In genomic region chr5:170312666-170313065, GRCh38 we compare ENCODE assay signal across 8 cellular contexts. TPM values are rescaled to one million over a fixed set of nuclear protein-coding genes. Genes with fewer than 3 reads are reported as not detected.
DNase-seq lines count a peak whose midpoint lies in the region; ATAC-seq and TF ChIP-seq lines count a peak whose summit lies in the region.

No MANE protein-coding gene starts in this region.

- peaks cover 0 to 2% of the 10 kb centered on the region in 2 donors for H3K36me3 Mint-ChIP-seq in CD14-positive monocyte

- H3K27ac Mint-ChIP-seq in CD14-positive monocyte, result peak overlapping the region; percentile 97 to 100 (median 98)

- in situ Hi-C loops in GM13976 (cut with MboI; ENCODE audit: low sequenced_read_pairs, unreplicated experiment), result no loop called here

- H3K4me1 Mint-ChIP-seq in CD14-positive monocyte, result peaks cover 79% of the 10 kb centered on the region

- peaks cover 0 to 6% (median 2%) of the 10 kb centered on the region in 3 donors for H3K27me3 Mint-ChIP-seq in CD14-positive monocyte (ENCODE audit: low read depth in 3 of 3)

- TF ChIP-seq CTCF in CD14-positive monocyte (IDR thresholded peaks at IDR 0.05) (no peak), GM13976 (IDR thresholded peaks at IDR 0.05; ENCODE audit: borderline replicate concordance, control extremely low read depth, extremely low read depth, insufficient read depth, missing control alignments) (no peak)

- ATAC-seq in HG02642 (IDR thresholded peaks at IDR 0.05; ENCODE audit: poor library complexity, unreplicated experiment), result peak; percentile 64
- no peak for ATAC-seq in SK-N-SH treated with all-trans-retinoic acid at 6 μM for 48 hours

- H3K9me3 Mint-ChIP-seq in CD14-positive monocyte, result peaks cover 0 to 2% (median 0%) of the 10 kb centered on the region in 7 donors

- DNase-seq in CD14-positive monocyte (ENCODE audit: low spot score), result peak; percentile 97
- peak; percentile 71 for DNase-seq in T-helper 22 cell (ENCODE audit: low read depth)
- DNase-seq in central memory CD4-positive, alpha-beta T cell, result peak; percentile 59
- DNase-seq in stimulated activated CD4-positive, alpha-beta T cell treated with anti-CD3 and anti-CD28 coated beads, Interleukin-15, amount 100 ng/mL, for 24 hours, result peak; percentile 80
- no peak for DNase-seq in GM13976 (ENCODE audit: low spot score)
- no peak for DNase-seq in NCI-H146 treated with DMSO at 0.1 percent for 48 hours (lab: John Stamatoyannopoulos, UW; ENCODE audit: unreplicated experiment)

- H3K4me3 Mint-ChIP-seq in CD14-positive monocyte, result peak overlapping the region; percentile 71 to 87

- intact Hi-C loops in CD14-positive monocyte (cut with micrococcal nuclease), result loop anchor here in 1 of 2 donors (2.0 kb wide), 2 partner anchors 16 to 18 kb away; partner anchors contain the start of gene LCP2

TF ChIP-seq in SK-N-SH treated with all-trans-retinoic acid at 6 μM for 48 hours, 23 proteins besides CTCF, POLR2A, EP300 and RAD21:
- no peak for TF ChIP-seq ESRRG (CRISPR knock-in tag; IDR thresholded peaks at IDR 0.05)
- TF ChIP-seq, protein P1, sequence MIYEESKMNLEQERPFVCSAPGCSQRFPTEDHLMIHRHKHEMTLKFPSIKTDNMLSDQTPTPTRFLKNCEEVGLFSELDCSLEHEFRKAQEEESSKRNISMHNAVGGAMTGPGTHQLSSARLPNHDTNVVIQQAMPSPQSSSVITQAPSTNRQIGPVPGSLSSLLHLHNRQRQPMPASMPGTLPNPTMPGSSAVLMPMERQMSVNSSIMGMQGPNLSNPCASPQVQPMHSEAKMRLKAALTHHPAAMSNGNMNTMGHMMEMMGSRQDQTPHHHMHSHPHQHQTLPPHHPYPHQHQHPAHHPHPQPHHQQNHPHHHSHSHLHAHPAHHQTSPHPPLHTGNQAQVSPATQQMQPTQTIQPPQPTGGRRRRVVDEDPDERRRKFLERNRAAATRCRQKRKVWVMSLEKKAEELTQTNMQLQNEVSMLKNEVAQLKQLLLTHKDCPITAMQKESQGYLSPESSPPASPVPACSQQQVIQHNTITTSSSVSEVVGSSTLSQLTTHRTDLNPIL (CRISPR knock-in tag; IDR thresholded peaks at IDR 0.05; ENCODE audit: low read depth), result no peak
- TF ChIP-seq ZFP30 (CRISPR knock-in tag; IDR thresholded peaks at IDR 0.05), result no peak
- TF ChIP-seq ZC3H10 (CRISPR knock-in tag; IDR thresholded peaks at IDR 0.05), result no peak
- no peak for TF ChIP-seq POU6F1 (CRISPR knock-in tag; IDR thresholded peaks at IDR 0.05; ENCODE audit: borderline replicate concordance, low read depth)
- TF ChIP-seq, protein P2, sequence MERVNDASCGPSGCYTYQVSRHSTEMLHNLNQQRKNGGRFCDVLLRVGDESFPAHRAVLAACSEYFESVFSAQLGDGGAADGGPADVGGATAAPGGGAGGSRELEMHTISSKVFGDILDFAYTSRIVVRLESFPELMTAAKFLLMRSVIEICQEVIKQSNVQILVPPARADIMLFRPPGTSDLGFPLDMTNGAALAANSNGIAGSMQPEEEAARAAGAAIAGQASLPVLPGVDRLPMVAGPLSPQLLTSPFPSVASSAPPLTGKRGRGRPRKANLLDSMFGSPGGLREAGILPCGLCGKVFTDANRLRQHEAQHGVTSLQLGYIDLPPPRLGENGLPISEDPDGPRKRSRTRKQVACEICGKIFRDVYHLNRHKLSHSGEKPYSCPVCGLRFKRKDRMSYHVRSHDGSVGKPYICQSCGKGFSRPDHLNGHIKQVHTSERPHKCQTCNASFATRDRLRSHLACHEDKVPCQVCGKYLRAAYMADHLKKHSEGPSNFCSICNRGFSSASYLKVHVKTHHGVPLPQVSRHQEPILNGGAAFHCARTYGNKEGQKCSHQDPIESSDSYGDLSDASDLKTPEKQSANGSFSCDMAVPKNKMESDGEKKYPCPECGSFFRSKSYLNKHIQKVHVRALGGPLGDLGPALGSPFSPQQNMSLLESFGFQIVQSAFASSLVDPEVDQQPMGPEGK (CRISPR knock-in tag; IDR thresholded peaks at IDR 0.05; ENCODE audit: borderline replicate concordance), result no peak
- no peak for TF ChIP-seq ARNTL (CRISPR knock-in tag; IDR thresholded peaks at IDR 0.05; ENCODE audit: borderline replicate concordance, low read depth)
- TF ChIP-seq OSR1 (CRISPR knock-in tag; IDR thresholded peaks at IDR 0.05), result no peak
- TF ChIP-seq TSHZ2 (CRISPR knock-in tag; IDR thresholded peaks at IDR 0.05), result no peak
- TF ChIP-seq RARB (CRISPR knock-in tag; IDR thresholded peaks at IDR 0.05), result no peak
- TF ChIP-seq TCF4 (CRISPR knock-in tag; IDR thresholded peaks at IDR 0.05; ENCODE audit: borderline replicate concordance), result no peak
- TF ChIP-seq BACH2 (CRISPR knock-in tag; IDR thresholded peaks at IDR 0.05; ENCODE audit: borderline replicate concordance), result no peak
- TF ChIP-seq ZNF70 (CRISPR knock-in tag; IDR thresholded peaks at IDR 0.05), result no peak
- no peak for TF ChIP-seq CSRNP3 (CRISPR knock-in tag; IDR thresholded peaks at IDR 0.05)
- TF ChIP-seq ZNF8 (CRISPR knock-in tag; IDR thresholded peaks at IDR 0.05), result no peak
- no peak for TF ChIP-seq PPARA (CRISPR knock-in tag; IDR thresholded peaks at IDR 0.05; ENCODE audit: borderline replicate concordance)

RNA-seq across cellular contexts. Expression of gene LCP2, which starts 15.1 kb away (rescaled TPM):
- 10 to 100 TPM; 52.0 to 89.5 TPM for polyA plus RNA-seq in CD14-positive monocyte

Comparison
In these comparisons a context has a peak if more than half of its experiments do, and no peak if none do; other contexts are left out.
1. DNase-seq: peak in CD14-positive monocyte (single experiment), T-helper 22 cell (single experiment), central memory CD4-positive, alpha-beta T cell (single experiment) and stimulated activated CD4-positive, alpha-beta T cell treated with anti-CD3 and anti-CD28 coated beads, Interleukin-15, amount 100 ng/mL, for 24 hours (single experiment); none in GM13976 (single experiment) and NCI-H146 treated with DMSO at 0.1 percent for 48 hours (single experiment).